In the genomic region with DNA sequence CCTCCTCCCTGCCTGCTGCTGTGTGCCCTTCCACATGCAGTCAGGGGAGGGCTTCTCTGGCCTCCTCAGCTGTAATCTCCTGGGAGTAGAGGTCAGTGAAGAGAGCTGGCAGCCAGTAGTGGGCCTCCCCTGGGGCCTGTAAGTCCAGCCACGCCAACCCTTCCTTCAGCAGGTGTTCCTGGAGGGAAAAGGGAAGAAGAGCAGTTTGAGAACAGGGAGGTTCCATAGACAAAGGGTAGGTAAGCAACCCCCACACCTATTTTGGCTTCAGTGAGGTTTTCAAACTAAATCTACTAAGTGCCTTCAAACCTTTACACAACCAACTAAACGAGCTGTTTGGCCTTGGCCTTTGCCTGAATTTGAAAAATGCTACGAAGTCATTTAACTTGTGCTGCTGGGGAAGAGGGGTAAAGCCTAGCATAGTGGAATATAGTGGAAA, we compare ENCODE assay signal across 19 cellular contexts. TPM values are rescaled to one million over a fixed set of nuclear protein-coding genes. Genes with fewer than 3 reads are reported as not detected.
DNase-seq lines count a peak whose midpoint lies in the region; ATAC-seq and TF ChIP-seq lines count a peak whose summit lies in the region.
"Had no signal": no experiment of that assay in that cellular context is flagged by ENCODE, and none has a peak within 500 bp of the region (broad histone marks: within the 10 kb centered on the region; RNA-seq: fewer than 3 reads in every experiment).

No MANE protein-coding gene starts in this region.

- no peak for TF ChIP-seq CTCF in CD4-positive, alpha-beta T cell (IDR thresholded peaks at IDR 0.05)
- TF ChIP-seq CTCF in HCT116 (IDR thresholded peaks at IDR 0.05 in 2 of 3, conservative IDR thresholded peaks at IDR 0.05 in 1 of 3; ENCODE audit: borderline replicate concordance in 1 of 3, insufficient read depth in 1 of 3, low read depth in 2 of 3, low read length in 2 of 3): no peak

- intact Hi-C loops in CD4-positive, alpha-beta T cell (cut with DNase I, micrococcal nuclease): loop anchor here in 1 of 2 experiments (2.0 kb wide), 1 partner anchor 14 kb away; no protein-coding TSS in a partner anchor
- intact Hi-C loops in HCT116 (cut with micrococcal nuclease): no loop called here

- H3K4me1 Mint-ChIP-seq in CD4-positive, alpha-beta T cell (ENCODE audit: low read depth): no peaks in the 10 kb centered on the region
- H3K4me1 Mint-ChIP-seq in activated T-helper 17 cell treated with anti-CD3 and anti-CD28 coated beads, Interleukin-2, amount 50 U/mL, for 72 hours: peaks cover 5% of the 10 kb centered on the region

- no peak for TF ChIP-seq POLR2A in HCT116 (IDR thresholded peaks at IDR 0.05; ENCODE audit: borderline replicate concordance, extremely low read depth, insufficient read depth, insufficient read length)

- H4K20me1 ChIP-seq in HCT116 (ENCODE audit: insufficient read depth): 0 out of 2 replicates have a peak, but pooled peaks cover 7% of the 10 kb centered on the region

- no peak overlapping the region for H3K27ac ChIP-seq in CD4-positive, alpha-beta T cell (ENCODE audit: low read depth, low read length)
- H3K27ac ChIP-seq in HCT116 (ENCODE audit: low read depth, low read length): no peak overlapping the region
- peak overlapping the region; percentile 2 for H3K27ac ChIP-seq in mesodermal cell (ENCODE audit: low read depth, low read length, severe bottlenecking)
- H3K27ac ChIP-seq: pancreas, tibial nerve had no signal

- CTCF ChIA-PET in CD4-positive, alpha-beta T cell (lab: Charles Lee): interaction anchor here (0.6 kb wide), 1 partner anchor 1365 kb away, joined by 3 read pairs; no protein-coding TSS in a partner anchor
- CTCF ChIA-PET in HCT116 (lab: Charles Lee): interaction anchor here (0.9 to 4.0 kb wide), 3 partner anchors 102 to 206 kb away, joined by 3 to 18 read pairs (median 3); no protein-coding TSS in a partner anchor

- no peaks in the 10 kb centered on the region for H3K9me3 Mint-ChIP-seq in CD4-positive, alpha-beta T cell
- no peaks in the 10 kb centered on the region for H3K9me3 Mint-ChIP-seq in activated T-helper 17 cell treated with anti-CD3 and anti-CD28 coated beads, Interleukin-2, amount 50 U/mL, for 72 hours
- H3K9me3 Mint-ChIP-seq: activated CD4-positive, alpha-beta T cell treated with anti-CD3 and anti-CD28 coated beads, Interleukin-2, amount 10 ng/mL, durations not matched to agents 24 days and 14 days had no signal

- H3K79me2 ChIP-seq in HCT116 (ENCODE audit: insufficient read depth, low read length): peaks cover 17% of the 10 kb centered on the region; the same call in 1 of the 2 replicates

- peak overlapping the region; percentile 8 for H3K27ac Mint-ChIP-seq in CD4-positive, alpha-beta T cell
- H3K27ac Mint-ChIP-seq in activated T-helper 17 cell treated with anti-CD3 and anti-CD28 coated beads, Interleukin-2, amount 50 U/mL, for 72 hours: peak overlapping the region; percentile 69
- H3K27ac Mint-ChIP-seq: activated CD4-positive, alpha-beta T cell treated with anti-CD3 and anti-CD28 coated beads, Interleukin-2, amount 10 ng/mL, durations not matched to agents 24 days and 14 days had no signal

- RAD21 ChIA-PET in HCT116 (lab: Charles Lee; ENCODE audit: low non-redundant PET in 1 of 2, low total read pairs in 2 of 2, uncharacterized antibody in 2 of 2, unreplicated experiment in 2 of 2): no interaction called here

- BruUV-seq in HCT116 (replicated peaks; lab: Mats Ljungman, UMichigan): no TSS peak

- H3K4me3 ChIP-seq in HCT116 (replicated peaks in 1 of 2; ENCODE audit: low read depth in 1 of 2, low read length in 2 of 2) (no peak overlapping the region), mesodermal cell (ENCODE audit: extremely low read depth, insufficient read depth, low read length, poor library complexity, severe bottlenecking) (no peak overlapping the region)
- H3K4me3 ChIP-seq: mucosa of descending colon, pancreas, tibial nerve had no signal

- peaks cover 97% of the 10 kb centered on the region for H3K36me3 Mint-ChIP-seq in CD4-positive, alpha-beta T cell (ENCODE audit: low read depth)
- peaks cover 100% of the 10 kb centered on the region for H3K36me3 Mint-ChIP-seq in activated T-helper 17 cell treated with anti-CD3 and anti-CD28 coated beads, Interleukin-2, amount 50 U/mL, for 72 hours (ENCODE audit: low read depth)

- TF ChIP-seq RAD21 in HCT116 (IDR thresholded peaks at IDR 0.05; ENCODE audit: low read depth): no peak

- no peak overlapping the region for H2AFZ ChIP-seq in HCT116 (ENCODE audit: low read depth, low read length, poor library complexity, severe bottlenecking)

- H3K9me2 ChIP-seq in HCT116 (ENCODE audit: insufficient read depth): no peaks in the 10 kb centered on the region

- no peak overlapping the region for H3K4me2 ChIP-seq in HCT116 (ENCODE audit: low read length)

- H3K4me3 Mint-ChIP-seq in CD4-positive, alpha-beta T cell: no peak overlapping the region
- H3K4me3 Mint-ChIP-seq in activated T-helper 17 cell treated with anti-CD3 and anti-CD28 coated beads, Interleukin-2, amount 50 U/mL, for 72 hours: no peak overlapping the region
- H3K4me3 Mint-ChIP-seq: activated CD4-positive, alpha-beta T cell treated with anti-CD3 and anti-CD28 coated beads, Interleukin-2, amount 10 ng/mL, durations not matched to agents 24 days and 14 days had no signal

- no peak for ATAC-seq in CD4-positive, alpha-beta T cell (ENCODE audit: poor library complexity)
- ATAC-seq in HCT116 (peak; percentile 29; the same call in 1 of the 2 replicates), GM18502 (IDR thresholded peaks at IDR 0.05; ENCODE audit: poor library complexity, unreplicated experiment) (no peak)
- ATAC-seq in activated T-helper 17 cell treated with anti-CD3 and anti-CD28 coated beads, Interleukin-2, amount 50 U/mL, for 72 hours (replicated peaks): no peak
- ATAC-seq: left cardiac atrium, mucosa of descending colon, pancreas had no signal

- no peaks in the 10 kb centered on the region for H3K27me3 Mint-ChIP-seq in CD4-positive, alpha-beta T cell
- no peaks in the 10 kb centered on the region for H3K27me3 Mint-ChIP-seq in activated T-helper 17 cell treated with anti-CD3 and anti-CD28 coated beads, Interleukin-2, amount 50 U/mL, for 72 hours
- H3K27me3 Mint-ChIP-seq: activated CD4-positive, alpha-beta T cell treated with anti-CD3 and anti-CD28 coated beads, Interleukin-2, amount 10 ng/mL, durations not matched to agents 24 days and 14 days had no signal

- H3K36me3 ChIP-seq in HCT116 (ENCODE audit: control insufficient read depth in 1 of 2, insufficient read depth in 2 of 2, low read length in 2 of 2) (peaks cover 61 to 76% of the 10 kb centered on the region in 2 experiments), mesodermal cell (ENCODE audit: control insufficient read depth, insufficient read depth, low read length) (peaks cover 97% of the 10 kb centered on the region)

- no peaks in the 10 kb centered on the region for H3K27me3 ChIP-seq in CD4-positive, alpha-beta T cell (ENCODE audit: control insufficient read depth, insufficient read depth, low read length)
- no peaks in the 10 kb centered on the region for H3K27me3 ChIP-seq in HCT116 (ENCODE audit: insufficient read depth, low read length)
- H3K27me3 ChIP-seq: pancreas, tibial nerve had no signal

- no peaks in the 10 kb centered on the region for H3K4me1 ChIP-seq in HCT116 (ENCODE audit: control insufficient read depth in 1 of 2, insufficient read depth in 2 of 2, low read length in 2 of 2)
- H3K4me1 ChIP-seq in mesodermal cell (ENCODE audit: control insufficient read depth, insufficient read depth, low read length, poor library complexity, severe bottlenecking): peaks cover 6% of the 10 kb centered on the region

- no peak overlapping the region for H3K9ac ChIP-seq in HCT116 (ENCODE audit: low read length)

- no peaks in the 10 kb centered on the region for H3K9me3 ChIP-seq in CD4-positive, alpha-beta T cell (ENCODE audit: control insufficient read depth, low read length)
- H3K9me3 ChIP-seq in HCT116 (ENCODE audit: control insufficient read depth in 1 of 2, insufficient read depth in 1 of 2, low read depth in 1 of 2, low read length in 2 of 2) (no peaks in the 10 kb centered on the region), mesodermal cell (ENCODE audit: control insufficient read depth, low read length) (no peaks in the 10 kb centered on the region)
- H3K9me3 ChIP-seq: mucosa of descending colon, pancreas, tibial nerve had no signal

- POLR2A ChIA-PET in CD4-positive, alpha-beta T cell (lab: Charles Lee): interaction anchor here (0.6 to 1.1 kb wide), 6 partner anchors 14 to 245 kb away, joined by 3 to 5 read pairs (median 3); partner anchors contain the start of genes ATP5MC1 and SNF8
- POLR2A ChIA-PET in HCT116 (lab: Charles Lee): interaction anchor here (0.9 to 1.8 kb wide), 3 partner anchors 38 to 105 kb away, joined by 3 to 5 read pairs (median 4); partner anchors contain the start of gene ATP5MC1

- DNase-seq in CD4-positive, alpha-beta T cell: no peak
- no peak for DNase-seq in HCT116 (ENCODE audit: low read depth, low spot score)
- no peak for DNase-seq in NOMO-1 treated with dmso at 0.1 percent for 144 hours (lab: John Stamatoyannopoulos, UW; ENCODE audit: unreplicated experiment)
- DNase-seq in mesenteric fat pad (ENCODE audit: low spot score): no peak
- no peak for DNase-seq in A172 (ENCODE audit: low spot score)
- DNase-seq: activated CD4-positive, alpha-beta T cell treated with anti-CD3 and anti-CD28 coated beads, Interleukin-2, amount 10 ng/mL, durations not matched to agents 24 days and 14 days; anterior cingulate cortex; left cardiac atrium; mucosa of descending colon; NCI-H2107; NCI-H774; pancreas; SHP77; small intestine had no signal

- WGBS in mesodermal cell (ENCODE audit: insufficient coverage in 2 of 2), 2 experiments: 100% methylated on average over 1 of the region's 3 CpGs; no CpG with 5 or more reads in 1 of the 2 experiments

RNA-seq across cellular contexts. Expression of gene SNF8, which starts 14.2 kb away (rescaled TPM):
- 10 to 100 TPM; 53.8 to 57.4 TPM for total RNA-seq in CD4-positive, alpha-beta T cell
- total RNA-seq in HCT116 (2021; ENCODE audit: unreplicated experiment) (178 TPM), mesenteric fat pad (104 TPM)
- 158 and 161 TPM in 2 replicates for polyA plus RNA-seq in HCT116 (2012)
- 100 to 1,000 TPM in 1 of 2 donors, 10 to 100 TPM in 1; 62.7 to 127 TPM for total RNA-seq in activated T-helper 17 cell treated with anti-CD3 and anti-CD28 coated beads, Interleukin-2, amount 50 U/mL, for 72 hours
- 163 TPM for polyA plus RNA-seq in mesodermal cell (2013, experiment 1 of 2)
- polyA plus RNA-seq in mesodermal cell (2013, experiment 2 of 2): 133 TPM
- total RNA-seq in A172 (2014; rRNA removed; shearing (Covaris generic)): 157 and 175 TPM in 2 replicates

RNA-seq across cellular contexts. Expression of gene UBE2Z, which starts 22.2 kb away (rescaled TPM):
- 10 to 100 TPM; 60.5 to 61.6 TPM for total RNA-seq in CD4-positive, alpha-beta T cell
- 119 TPM for total RNA-seq in HCT116 (2021; ENCODE audit: unreplicated experiment)
- polyA plus RNA-seq in HCT116 (2012): 77.7 and 87.6 TPM in 2 replicates
- 100 to 1,000 TPM in 1 of 2 donors, 10 to 100 TPM in 1; 88.9 to 130 TPM for total RNA-seq in activated T-helper 17 cell treated with anti-CD3 and anti-CD28 coated beads, Interleukin-2, amount 50 U/mL, for 72 hours
- 73.5 TPM for polyA plus RNA-seq in mesodermal cell (2013, experiment 1 of 2)
- polyA plus RNA-seq in mesodermal cell (2013, experiment 2 of 2): 57.8 TPM
- 57.5 TPM for total RNA-seq in mesenteric fat pad
- 112 and 118 TPM in 2 replicates for total RNA-seq in A172 (2014; rRNA removed; shearing (Covaris generic))

RNA-seq across cellular contexts. Expression of gene ATP5MC1, which starts 37.9 kb away (rescaled TPM):
- 10 to 100 TPM; 11.8 to 13.9 TPM for total RNA-seq in CD4-positive, alpha-beta T cell
- 188 TPM for total RNA-seq in HCT116 (2021; ENCODE audit: unreplicated experiment)
- 180 and 256 TPM in 2 replicates for polyA plus RNA-seq in HCT116 (2012)
- 100 to 1,000 TPM in 1 of 2 donors, 10 to 100 TPM in 1; 71.3 to 101 TPM for total RNA-seq in activated T-helper 17 cell treated with anti-CD3 and anti-CD28 coated beads, Interleukin-2, amount 50 U/mL, for 72 hours
- 104 TPM for polyA plus RNA-seq in mesodermal cell (2013, experiment 1 of 2)
- 88.2 TPM for polyA plus RNA-seq in mesodermal cell (2013, experiment 2 of 2)
- 51.0 TPM for total RNA-seq in mesenteric fat pad
- 154 and 231 TPM in 2 replicates for total RNA-seq in A172 (2014; rRNA removed; shearing (Covaris generic))

RNA-seq across cellular contexts. Expression of gene GIP, which starts 37.9 kb away (rescaled TPM):
- total RNA-seq in CD4-positive, alpha-beta T cell: not detected
- total RNA-seq in HCT116 (2021; ENCODE audit: unreplicated experiment) (not detected), mesenteric fat pad (not detected)
- polyA plus RNA-seq in HCT116 (2012): not detected in 2 replicates
- total RNA-seq in activated T-helper 17 cell treated with anti-CD3 and anti-CD28 coated beads, Interleukin-2, amount 50 U/mL, for 72 hours: not detected
- polyA plus RNA-seq in mesodermal cell (2013, experiment 1 of 2): 0.77 TPM
- 1.3 TPM for polyA plus RNA-seq in mesodermal cell (2013, experiment 2 of 2)
- not detected in 2 replicates for total RNA-seq in A172 (2014; rRNA removed; shearing (Covaris generic))
- total RNA-seq: activated CD4-positive, alpha-beta T cell treated with anti-CD3 and anti-CD28 coated beads, Interleukin-2, amount 10 ng/mL, durations not matched to agents 24 days and 14 days; fibroblast of villous mesenchyme; left cardiac atrium; mucosa of descending colon; pancreas; tibial nerve had no signal
- polyA plus RNA-seq: pancreas had no signal
